In the genomic region with DNA sequence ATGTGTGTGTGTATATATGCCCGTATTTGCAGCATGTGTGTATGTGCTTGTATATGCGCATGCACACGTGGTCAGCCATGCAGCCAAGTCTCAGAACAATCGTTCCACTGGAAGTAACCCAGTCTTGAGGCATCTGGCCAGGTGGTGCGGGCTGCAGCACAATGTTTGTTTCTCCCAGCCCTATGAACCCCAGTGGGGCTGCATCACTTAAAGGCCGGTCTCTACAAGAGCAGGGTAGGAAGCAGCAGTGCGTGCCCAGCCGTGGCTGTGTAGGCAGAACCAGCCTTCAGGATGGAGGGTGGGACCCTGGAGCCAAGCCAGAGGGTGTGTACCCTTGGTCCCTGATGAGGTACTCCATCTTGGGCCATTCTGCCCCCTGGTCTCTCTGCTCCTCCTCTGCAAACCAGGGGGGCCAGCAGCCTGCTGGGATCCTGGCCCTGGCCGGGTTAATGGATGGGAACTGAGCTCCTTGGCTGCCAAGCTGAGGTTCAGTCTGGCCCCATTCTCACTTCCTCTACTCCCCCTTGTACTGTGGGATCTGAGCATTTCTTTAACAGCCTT, we compare ENCODE assay signal across 8 cellular contexts. TPM values are rescaled to one million over a fixed set of nuclear protein-coding genes. Genes with fewer than 3 reads are reported as not detected.
A peak's percentile ranks its signal among the peaks of the same experiment; 100 is the strongest.
DNase-seq lines count a peak whose midpoint lies in the region; ATAC-seq and TF ChIP-seq lines count a peak whose summit lies in the region.

No MANE protein-coding gene starts in this region.

- no peaks in the 10 kb centered on the region for H3K9me3 ChIP-seq in smooth muscle cell (replicated peaks; ENCODE audit: low read depth)

- H3K36me3 ChIP-seq in smooth muscle cell (ENCODE audit: low read depth), result no peaks in the 10 kb centered on the region

- H4K20me1 ChIP-seq in smooth muscle cell (ENCODE audit: low read depth), result peaks cover 99% of the 10 kb centered on the region

- no peak for TF ChIP-seq CTCF in RWPE1 (conservative IDR thresholded peaks at IDR 0.05; ENCODE audit: low read depth)
- no peak for TF ChIP-seq CTCF in foreskin keratinocyte (conservative IDR thresholded peaks at IDR 0.05)
- TF ChIP-seq CTCF in smooth muscle cell (IDR thresholded peaks at IDR 0.05; ENCODE audit: borderline replicate concordance, insufficient read depth, poor library complexity, severe bottlenecking), result no peak

- POLR2A ChIA-PET in RWPE1 (lab: Yijun Ruan, JAX; ENCODE audit: low non-redundant PET), result interaction anchor here (1.0 kb wide), 1 partner anchor 13 kb away, joined by 3 read pairs; no protein-coding TSS in a partner anchor

- H3K9ac ChIP-seq in smooth muscle cell (ENCODE audit: low read depth), result peak overlapping the region; percentile 81

- no peak for DNase-seq in RWPE1 (ENCODE audit: low spot score)
- DNase-seq in foreskin keratinocyte, result no peak
- DNase-seq in smooth muscle cell (lab: John Stamatoyannopoulos, UW; ENCODE audit: unreplicated experiment), result no peak
- DNase-seq in ecto neural progenitor cell (ENCODE audit: low spot score), result no peak
- no peak for DNase-seq in kidney glomerular epithelial cell (lab: John Stamatoyannopoulos, UW)
- no peak for DNase-seq in stimulated activated CD4-positive, alpha-beta T cell treated with anti-CD3 and anti-CD28 coated beads, Interleukin-15, amount 100 ng/mL, for 24 hours

- no peak overlapping the region for H2AFZ ChIP-seq in smooth muscle cell (ENCODE audit: low read depth)

- H3K4me1 ChIP-seq in foreskin keratinocyte, result peaks cover 21% of the 10 kb centered on the region
- H3K4me1 ChIP-seq in smooth muscle cell (ENCODE audit: low read depth), result no peaks in the 10 kb centered on the region

- H3K4me2 ChIP-seq in smooth muscle cell, result peak overlapping the region; percentile 31

- H3K79me2 ChIP-seq in smooth muscle cell (ENCODE audit: low read depth), result peaks cover 100% of the 10 kb centered on the region

- H3K27ac ChIP-seq in RWPE1, result peak overlapping the region; percentile 95
- peak overlapping the region; percentile 77 for H3K27ac ChIP-seq in foreskin keratinocyte
- H3K27ac ChIP-seq in smooth muscle cell (ENCODE audit: low read depth), result peak overlapping the region; percentile 94

- ATAC-seq in GM18520 (IDR thresholded peaks at IDR 0.05; ENCODE audit: unreplicated experiment), result peak; percentile 17
- ATAC-seq in HG02610 (IDR thresholded peaks at IDR 0.05; ENCODE audit: unreplicated experiment), result peak; percentile 48
- ATAC-seq in foreskin keratinocyte, result no peak

- H3K27me3 ChIP-seq in foreskin keratinocyte (no peaks in the 10 kb centered on the region), smooth muscle cell (ENCODE audit: low read depth) (no peaks in the 10 kb centered on the region)

- no peak overlapping the region for H3K4me3 ChIP-seq in smooth muscle cell

- H3F3A ChIP-seq in smooth muscle cell (ENCODE audit: low read depth), result no peaks in the 10 kb centered on the region

- WGBS in smooth muscle cell (ENCODE audit: low lambda C conversion rate), result 89% methylated on average over 9 of the region's 9 CpGs

- CTCF ChIA-PET in RWPE1 (lab: Yijun Ruan, JAX), result interaction anchor here (0.5 to 0.8 kb wide), 3 partner anchors 19 to 27 kb away, joined by 3 to 4 read pairs (median 3); no protein-coding TSS in a partner anchor

RNA-seq across cellular contexts. Expression of a gene that starts 11.8 kb away (rescaled TPM):
- total RNA-seq in foreskin keratinocyte, result 57.9 and 58.1 TPM in 2 replicates
- 54.9 and 55.8 TPM in 2 replicates for polyA plus RNA-seq in foreskin keratinocyte
- total RNA-seq in smooth muscle cell, result 74.2 and 77.4 TPM in 2 replicates
- 42.1 and 58.0 TPM in 2 replicates for polyA plus RNA-seq in smooth muscle cell
